ENCODE assay signal across 10 cellular contexts in genomic region chr17:60141111-60142018, GRCh38. TPM values are rescaled to one million over a fixed set of nuclear protein-coding genes. Genes with fewer than 3 reads are reported as not detected.
DNase-seq lines count a peak whose midpoint lies in the region; ATAC-seq and TF ChIP-seq lines count a peak whose summit lies in the region.
"Had no signal": no experiment of that assay in that cellular context is flagged by ENCODE, and none has a peak within 500 bp of the region (broad histone marks: within the 10 kb centered on the region; RNA-seq: fewer than 3 reads in every experiment).

No MANE protein-coding gene starts in this region.

- peaks cover 28% of the 10 kb centered on the region for H3K27me3 Mint-ChIP-seq in MCF 10A (ENCODE audit: insufficient read depth, unreplicated experiment)
- peaks cover 81% of the 10 kb centered on the region for H3K27me3 Mint-ChIP-seq in stimulated activated memory B cell treated with anti-CD40 and anti-IgM and Interleukin-4, amounts not matched to agents 10 μg/mL and 1 μg/mL and 100 μg/mL, for 72 hours

- no peaks in the 10 kb centered on the region for H3K36me3 Mint-ChIP-seq in MCF 10A (ENCODE audit: insufficient read depth, unreplicated experiment)
- H3K36me3 Mint-ChIP-seq in stimulated activated memory B cell treated with anti-CD40 and anti-IgM and Interleukin-4, amounts not matched to agents 10 μg/mL and 1 μg/mL and 100 μg/mL, for 72 hours: no peaks in the 10 kb centered on the region

- intact Hi-C loops in MCF 10A (cut with micrococcal nuclease) (loop anchor here (10.0 kb wide), 1 partner anchor 93 kb away; no protein-coding TSS in a partner anchor), breast epithelium (cut with DNase I; ENCODE audit: low total_unique reads) (no loop called here)

- peak overlapping the region; percentile 71 for H3K4me3 Mint-ChIP-seq in MCF 10A (ENCODE audit: unreplicated experiment)
- peak overlapping the region; percentile 10 for H3K4me3 Mint-ChIP-seq in stimulated activated memory B cell treated with anti-CD40 and anti-IgM and Interleukin-4, amounts not matched to agents 10 μg/mL and 1 μg/mL and 100 μg/mL, for 72 hours
- H3K4me3 Mint-ChIP-seq: stimulated activated naive B cell treated with anti-CD40 and anti-IgM and Interleukin-4, amounts not matched to agents 10 μg/mL and 1 μg/mL and 100 μg/mL, for 72 hours had no signal

- peak overlapping the region; percentile 55 for H3K27ac Mint-ChIP-seq in MCF 10A (ENCODE audit: low read depth, unreplicated experiment)
- no peak overlapping the region for H3K27ac Mint-ChIP-seq in stimulated activated memory B cell treated with anti-CD40 and anti-IgM and Interleukin-4, amounts not matched to agents 10 μg/mL and 1 μg/mL and 100 μg/mL, for 72 hours
- H3K27ac Mint-ChIP-seq: stimulated activated naive B cell treated with anti-CD40 and anti-IgM and Interleukin-4, amounts not matched to agents 10 μg/mL and 1 μg/mL and 100 μg/mL, for 72 hours had no signal

- ATAC-seq in stimulated activated memory B cell treated with anti-CD40 and anti-IgM and Interleukin-4, amounts not matched to agents 10 μg/mL and 1 μg/mL and 100 μg/mL, for 72 hours: no peak

- no peak for TF ChIP-seq POLR2A in breast epithelium (IDR thresholded peaks at IDR 0.05)

- peaks cover 18% of the 10 kb centered on the region for H3K4me1 Mint-ChIP-seq in MCF 10A (ENCODE audit: insufficient read depth, unreplicated experiment)
- peaks cover 53% of the 10 kb centered on the region for H3K4me1 Mint-ChIP-seq in stimulated activated memory B cell treated with anti-CD40 and anti-IgM and Interleukin-4, amounts not matched to agents 10 μg/mL and 1 μg/mL and 100 μg/mL, for 72 hours

- BruUV-seq in MCF 10A (replicated peaks; lab: Mats Ljungman, UMichigan): no TSS peak

- no peaks in the 10 kb centered on the region for H3K9me3 Mint-ChIP-seq in MCF 10A (ENCODE audit: unreplicated experiment)
- H3K9me3 Mint-ChIP-seq in stimulated activated memory B cell treated with anti-CD40 and anti-IgM and Interleukin-4, amounts not matched to agents 10 μg/mL and 1 μg/mL and 100 μg/mL, for 72 hours: no peaks in the 10 kb centered on the region
- H3K9me3 Mint-ChIP-seq: stimulated activated naive B cell treated with anti-CD40 and anti-IgM and Interleukin-4, amounts not matched to agents 10 μg/mL and 1 μg/mL and 100 μg/mL, for 72 hours had no signal

- DNase-seq in MCF 10A (ENCODE audit: unreplicated experiment): no peak
- DNase-seq in breast epithelium (ENCODE audit: low spot score in 2 of 2): no peak
- DNase-seq in adipocyte (ENCODE audit: low read depth): no peak
- DNase-seq in middle frontal gyrus (ENCODE audit: extremely low spot score, low spot score): no peak
- DNase-seq in activated CD8-positive, alpha-beta memory T cell treated with anti-CD3 and anti-CD28 coated beads for 24 hours: no peak
- DNase-seq in effector CD8-positive, alpha-beta T cell (lab: John Stamatoyannopoulos, UW): no peak
- DNase-seq: activated CD4-positive, alpha-beta T cell treated with anti-CD3 and anti-CD28 coated beads for 4 hours; stimulated activated naive B cell treated with anti-CD40 and anti-IgM and Interleukin-4, amounts not matched to agents 10 μg/mL and 1 μg/mL and 100 μg/mL, for 72 hours had no signal

- H3K4me3 ChIP-seq in breast epithelium (peak overlapping the region in 1 of 3 donors; percentile 29), adipocyte (ENCODE audit: low read length) (peak overlapping the region; percentile 11), iPS-18a (ENCODE audit: low read length) (peak overlapping the region; percentile 49)

- H3K27ac ChIP-seq in breast epithelium (no peak overlapping the region), iPS-18a (ENCODE audit: low read length) (no peak overlapping the region)

- H3K36me3 ChIP-seq in breast epithelium (no peaks in the 10 kb centered on the region), adipocyte (ENCODE audit: control insufficient read depth, insufficient read depth, low read length, severe bottlenecking) (no peaks in the 10 kb centered on the region), iPS-18a (ENCODE audit: control insufficient read depth, low read depth, low read length) (no peaks in the 10 kb centered on the region)

- CTCF ChIA-PET in MCF 10A (lab: Yijun Ruan, JAX): interaction anchor here (0.6 to 2.6 kb wide), 20 partner anchors 8 to 868 kb away, joined by 3 to 25 read pairs (median 5); no protein-coding TSS in a partner anchor

- H3K9ac ChIP-seq in adipocyte (ENCODE audit: low read length) (no peak overlapping the region), iPS-18a (ENCODE audit: low read length) (no peak overlapping the region)

- H3K4me1 ChIP-seq in breast epithelium (peaks cover 0 to 9% of the 10 kb centered on the region in 2 donors), adipocyte (ENCODE audit: control insufficient read depth, insufficient read depth, low read length) (peaks cover 28% of the 10 kb centered on the region), iPS-18a (ENCODE audit: control insufficient read depth, low read depth, low read length) (peaks cover 30% of the 10 kb centered on the region)

- POLR2A ChIA-PET in MCF 10A (lab: Yijun Ruan, JAX): interaction anchor here (0.6 to 2.1 kb wide), 6 partner anchors 9 to 274 kb away, joined by 3 to 5 read pairs (median 4); no protein-coding TSS in a partner anchor

- peaks cover 17 to 49% of the 10 kb centered on the region in 2 donors for H3K27me3 ChIP-seq in breast epithelium
- H3K27me3 ChIP-seq in adipocyte (replicated peaks; ENCODE audit: control insufficient read depth, insufficient read depth, low read length): peaks cover 35% of the 10 kb centered on the region
- H3K27me3 ChIP-seq in iPS-18a (ENCODE audit: control insufficient read depth, insufficient read depth, low read length): peaks cover 78% of the 10 kb centered on the region

- H3K9me3 ChIP-seq in breast epithelium (no peaks in the 10 kb centered on the region), adipocyte (ENCODE audit: control insufficient read depth, low read length) (no peaks in the 10 kb centered on the region), iPS-18a (ENCODE audit: control insufficient read depth, low read depth, low read length) (no peaks in the 10 kb centered on the region)

- TF ChIP-seq CTCF in MCF 10A (IDR thresholded peaks at IDR 0.05; ENCODE audit: unreplicated experiment) (no peak), breast epithelium (IDR thresholded peaks at IDR 0.05) (no peak)

RNA-seq across cellular contexts. Expression of gene CA4, which starts 8.4 kb away (rescaled TPM):
- total RNA-seq in MCF 10A (2022) (not detected in 2 replicates), breast epithelium (10 to 100 TPM in 2 of 3 donors, 1 to 10 TPM in 1; 4.7 to 46.5 (median 12.3) TPM)
